ENCODE assay signal across 1 cellular context in the genomic region with DNA sequence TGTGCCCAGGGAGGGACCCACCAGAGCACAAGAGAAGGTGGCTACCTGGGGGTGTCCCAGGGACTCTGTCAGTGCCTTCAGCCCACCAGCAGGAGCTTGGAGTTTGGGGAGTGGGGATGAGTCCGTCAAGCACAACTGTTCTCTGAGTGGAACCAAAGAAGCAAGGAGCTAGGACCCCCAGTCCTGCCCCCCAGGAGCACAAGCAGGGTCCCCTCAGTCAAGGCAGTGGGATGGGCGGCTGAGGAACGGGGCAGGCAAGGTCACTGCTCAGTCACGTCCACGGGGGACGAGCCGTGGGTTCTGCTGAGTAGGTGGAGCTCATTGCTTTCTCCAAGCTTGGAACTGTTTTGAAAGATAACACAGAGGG.
TF ChIP-seq lines count a peak whose summit lies in the region.

No MANE protein-coding gene starts in this region.

TF ChIP-seq in WTC11, 78 proteins besides CTCF, POLR2A, EP300 and RAD21 (continued from another document):
- TF ChIP-seq, protein P1, sequence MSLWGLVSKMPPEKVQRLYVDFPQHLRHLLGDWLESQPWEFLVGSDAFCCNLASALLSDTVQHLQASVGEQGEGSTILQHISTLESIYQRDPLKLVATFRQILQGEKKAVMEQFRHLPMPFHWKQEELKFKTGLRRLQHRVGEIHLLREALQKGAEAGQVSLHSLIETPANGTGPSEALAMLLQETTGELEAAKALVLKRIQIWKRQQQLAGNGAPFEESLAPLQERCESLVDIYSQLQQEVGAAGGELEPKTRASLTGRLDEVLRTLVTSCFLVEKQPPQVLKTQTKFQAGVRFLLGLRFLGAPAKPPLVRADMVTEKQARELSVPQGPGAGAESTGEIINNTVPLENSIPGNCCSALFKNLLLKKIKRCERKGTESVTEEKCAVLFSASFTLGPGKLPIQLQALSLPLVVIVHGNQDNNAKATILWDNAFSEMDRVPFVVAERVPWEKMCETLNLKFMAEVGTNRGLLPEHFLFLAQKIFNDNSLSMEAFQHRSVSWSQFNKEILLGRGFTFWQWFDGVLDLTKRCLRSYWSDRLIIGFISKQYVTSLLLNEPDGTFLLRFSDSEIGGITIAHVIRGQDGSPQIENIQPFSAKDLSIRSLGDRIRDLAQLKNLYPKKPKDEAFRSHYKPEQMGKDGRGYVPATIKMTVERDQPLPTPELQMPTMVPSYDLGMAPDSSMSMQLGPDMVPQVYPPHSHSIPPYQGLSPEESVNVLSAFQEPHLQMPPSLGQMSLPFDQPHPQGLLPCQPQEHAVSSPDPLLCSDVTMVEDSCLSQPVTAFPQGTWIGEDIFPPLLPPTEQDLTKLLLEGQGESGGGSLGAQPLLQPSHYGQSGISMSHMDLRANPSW (CRISPR knock-in tag; conservative IDR thresholded peaks at IDR 0.05; ENCODE audit: low read depth): no peak
- no peak for TF ChIP-seq NFATC4 (CRISPR knock-in tag; IDR thresholded peaks at IDR 0.05)
- no peak for TF ChIP-seq CREM (CRISPR knock-in tag; IDR thresholded peaks at IDR 0.05)
- TF ChIP-seq NR1H2 (CRISPR knock-in tag; IDR thresholded peaks at IDR 0.05): no peak
- TF ChIP-seq NFYB (CRISPR knock-in tag; conservative IDR thresholded peaks at IDR 0.05; ENCODE audit: low read depth): no peak
- TF ChIP-seq, protein P2, sequence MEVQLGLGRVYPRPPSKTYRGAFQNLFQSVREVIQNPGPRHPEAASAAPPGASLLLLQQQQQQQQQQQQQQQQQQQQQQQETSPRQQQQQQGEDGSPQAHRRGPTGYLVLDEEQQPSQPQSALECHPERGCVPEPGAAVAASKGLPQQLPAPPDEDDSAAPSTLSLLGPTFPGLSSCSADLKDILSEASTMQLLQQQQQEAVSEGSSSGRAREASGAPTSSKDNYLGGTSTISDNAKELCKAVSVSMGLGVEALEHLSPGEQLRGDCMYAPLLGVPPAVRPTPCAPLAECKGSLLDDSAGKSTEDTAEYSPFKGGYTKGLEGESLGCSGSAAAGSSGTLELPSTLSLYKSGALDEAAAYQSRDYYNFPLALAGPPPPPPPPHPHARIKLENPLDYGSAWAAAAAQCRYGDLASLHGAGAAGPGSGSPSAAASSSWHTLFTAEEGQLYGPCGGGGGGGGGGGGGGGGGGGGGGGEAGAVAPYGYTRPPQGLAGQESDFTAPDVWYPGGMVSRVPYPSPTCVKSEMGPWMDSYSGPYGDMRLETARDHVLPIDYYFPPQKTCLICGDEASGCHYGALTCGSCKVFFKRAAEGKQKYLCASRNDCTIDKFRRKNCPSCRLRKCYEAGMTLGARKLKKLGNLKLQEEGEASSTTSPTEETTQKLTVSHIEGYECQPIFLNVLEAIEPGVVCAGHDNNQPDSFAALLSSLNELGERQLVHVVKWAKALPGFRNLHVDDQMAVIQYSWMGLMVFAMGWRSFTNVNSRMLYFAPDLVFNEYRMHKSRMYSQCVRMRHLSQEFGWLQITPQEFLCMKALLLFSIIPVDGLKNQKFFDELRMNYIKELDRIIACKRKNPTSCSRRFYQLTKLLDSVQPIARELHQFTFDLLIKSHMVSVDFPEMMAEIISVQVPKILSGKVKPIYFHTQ (CRISPR knock-in tag; IDR thresholded peaks at IDR 0.05): no peak
- TF ChIP-seq, protein P3, sequence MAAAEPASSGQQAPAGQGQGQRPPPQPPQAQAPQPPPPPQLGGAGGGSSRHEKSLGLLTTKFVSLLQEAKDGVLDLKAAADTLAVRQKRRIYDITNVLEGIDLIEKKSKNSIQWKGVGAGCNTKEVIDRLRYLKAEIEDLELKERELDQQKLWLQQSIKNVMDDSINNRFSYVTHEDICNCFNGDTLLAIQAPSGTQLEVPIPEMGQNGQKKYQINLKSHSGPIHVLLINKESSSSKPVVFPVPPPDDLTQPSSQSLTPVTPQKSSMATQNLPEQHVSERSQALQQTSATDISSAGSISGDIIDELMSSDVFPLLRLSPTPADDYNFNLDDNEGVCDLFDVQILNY (CRISPR knock-in tag; IDR thresholded peaks at IDR 0.05): no peak
- TF ChIP-seq TP53 (CRISPR knock-in tag; IDR thresholded peaks at IDR 0.05): no peak
- TF ChIP-seq SOX15 (CRISPR knock-in tag; IDR thresholded peaks at IDR 0.05): no peak
- TF ChIP-seq, protein P4, sequence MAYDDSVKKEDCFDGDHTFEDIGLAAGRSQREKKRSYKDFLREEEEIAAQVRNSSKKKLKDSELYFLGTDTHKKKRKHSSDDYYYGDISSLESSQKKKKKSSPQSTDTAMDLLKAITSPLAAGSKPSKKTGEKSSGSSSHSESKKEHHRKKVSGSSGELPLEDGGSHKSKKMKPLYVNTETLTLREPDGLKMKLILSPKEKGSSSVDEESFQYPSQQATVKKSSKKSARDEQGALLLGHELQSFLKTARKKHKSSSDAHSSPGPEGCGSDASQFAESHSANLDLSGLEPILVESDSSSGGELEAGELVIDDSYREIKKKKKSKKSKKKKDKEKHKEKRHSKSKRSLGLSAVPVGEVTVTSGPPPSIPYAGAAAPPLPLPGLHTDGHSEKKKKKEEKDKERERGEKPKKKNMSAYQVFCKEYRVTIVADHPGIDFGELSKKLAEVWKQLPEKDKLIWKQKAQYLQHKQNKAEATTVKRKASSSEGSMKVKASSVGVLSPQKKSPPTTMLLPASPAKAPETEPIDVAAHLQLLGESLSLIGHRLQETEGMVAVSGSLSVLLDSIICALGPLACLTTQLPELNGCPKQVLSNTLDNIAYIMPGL (CRISPR knock-in tag; IDR thresholded peaks at IDR 0.05): no peak
- TF ChIP-seq RORB (CRISPR knock-in tag; IDR thresholded peaks at IDR 0.05): no peak
- TF ChIP-seq OVOL2 (CRISPR knock-in tag; IDR thresholded peaks at IDR 0.05; ENCODE audit: borderline replicate concordance): no peak
